Comparison of ENCODE assay signal across 15 cellular contexts in genomic region chr21:14058566-14058965, GRCh38.
DNase-seq lines count a peak whose midpoint lies in the region; ATAC-seq, FAIRE-seq and TF ChIP-seq lines count a peak whose summit lies in the region.
"Had no signal": no experiment of that assay in that cellular context is flagged by ENCODE, and none has a peak within 500 bp of the region (broad histone marks: within the 10 kb centered on the region; RNA-seq: fewer than 3 reads in every experiment).

No MANE protein-coding gene starts in this region.

- peaks cover 3% of the 10 kb centered on the region for H3K9me3 Mint-ChIP-seq in chondrocyte (ENCODE audit: low read depth)
- H3K9me3 Mint-ChIP-seq: CD8-positive, alpha-beta memory T cell had no signal

- H4K8ac ChIP-seq in IMR-90 (ENCODE audit: low read depth in 2 of 2, low read length in 2 of 2) (no peak overlapping the region), H1 (ENCODE audit: extremely low read depth, insufficient read depth, low read length) (no peak overlapping the region)

- peaks cover 0 to 37% of the 10 kb centered on the region in 2 experiments; a peak in 3 of 4 replicates for H3K79me2 ChIP-seq in H1 (ENCODE audit: control insufficient read depth in 1 of 2, insufficient read depth in 2 of 2, low read length in 2 of 2)

- H3K23me2 ChIP-seq in H1 (ENCODE audit: low read depth, low read length): no peaks in the 10 kb centered on the region

- H2BK20ac ChIP-seq in IMR-90 (ENCODE audit: low read depth, low read length) (no peak overlapping the region), H1 (ENCODE audit: low read length) (no peak overlapping the region)

- peak overlapping the region; percentile 49; the same call in 1 of the 2 replicates for H4K91ac ChIP-seq in IMR-90 (ENCODE audit: insufficient read depth, low read depth, low read length)
- no peak overlapping the region for H4K91ac ChIP-seq in H1 (replicated peaks; ENCODE audit: insufficient read length, low read length)

- TF ChIP-seq EP300 in H1 (IDR thresholded peaks at IDR 0.05; ENCODE audit: borderline replicate concordance in 1 of 2, low read depth in 2 of 2, low read length in 2 of 2): no peak

- ATAC-seq in IMR-90 (ENCODE audit: low read depth): no peak
- peak in 3 of 4 donors; percentile 14 to 49 (median 24) for ATAC-seq in right lobe of liver

- H2BK15ac ChIP-seq in IMR-90 (ENCODE audit: low read depth, low read length): no peak overlapping the region
- H2BK15ac ChIP-seq in H1 (ENCODE audit: low read length): no peak overlapping the region

- no peaks in the 10 kb centered on the region for H3K9me3 ChIP-seq in IMR-90 (ENCODE audit: control insufficient read depth, insufficient read depth, low read length)
- H3K9me3 ChIP-seq in H1 (ENCODE audit: insufficient read depth in 2 of 2, low read depth in 1 of 2, low read length in 1 of 2): no peaks in the 10 kb centered on the region
- H3K9me3 ChIP-seq in right lobe of liver: no peaks in the 10 kb centered on the region

- H3K23ac ChIP-seq in IMR-90 (ENCODE audit: low read depth, low read length) (no peak overlapping the region), H1 (ENCODE audit: insufficient read length) (no peak overlapping the region)

- no peaks in the 10 kb centered on the region for H3K4me1 Mint-ChIP-seq in chondrocyte (ENCODE audit: low read depth)
- H3K4me1 Mint-ChIP-seq: CD8-positive, alpha-beta memory T cell; H9 had no signal

- H3K14ac ChIP-seq in IMR-90 (replicated peaks; ENCODE audit: low read depth, low read length) (no peak overlapping the region), H1 (ENCODE audit: insufficient read length) (no peak overlapping the region)

- H2AFZ ChIP-seq in IMR-90 (replicated peaks; ENCODE audit: low read length, poor library complexity): no peak overlapping the region
- H2AFZ ChIP-seq in H1 (ENCODE audit: low read length): no peak overlapping the region

- peaks cover 0 to 10% of the 10 kb centered on the region in 2 experiments; a peak in 1 of 4 replicates for H3K79me1 ChIP-seq in IMR-90 (ENCODE audit: low read depth in 1 of 2, low read length in 2 of 2)
- H3K79me1 ChIP-seq in H1 (ENCODE audit: low read depth, low read length): peaks cover 11% of the 10 kb centered on the region

- H3K56ac ChIP-seq in IMR-90 (ENCODE audit: extremely low read depth, insufficient read depth, low read length) (no peak overlapping the region), H1 (replicated peaks; ENCODE audit: insufficient read length, low read depth, low read length) (no peak overlapping the region)

- WGBS in IMR-90 (ENCODE audit: extremely low coverage in 2 of 2, insufficient read length in 1 of 2), 2 experiments: no CpG with 5 or more reads among the region's 2 CpGs
- WGBS in H1 (ENCODE audit: extremely low coverage in 1 of 2, insufficient coverage in 1 of 2, insufficient read length in 1 of 2, insufficient replicate concordance in 2 of 2, low coverage in 1 of 2, low lambda C conversion rate in 2 of 2, missing lambda C conversion rate in 1 of 2), 2 experiments: 91% methylated on average over 2 of the region's 2 CpGs; no CpG with 5 or more reads in 1 of the 2 experiments
- WGBS in right lobe of liver (ENCODE audit: insufficient coverage, low coverage, low lambda C conversion rate, missing lambda C conversion rate): no CpG with 5 or more reads among the region's 2 CpGs

- H3K27ac ChIP-seq in IMR-90 (ENCODE audit: insufficient read depth, low read length) (no peak overlapping the region), H1 (ENCODE audit: low read depth, low read length) (no peak overlapping the region), right lobe of liver (no peak overlapping the region)

- no peak for DNase-seq in IMR-90
- no peak for DNase-seq in H1 (ENCODE audit: low read depth in 1 of 2, low spot score in 2 of 2)
- peak in 2 of 3 donors; percentile 42 to 46 for DNase-seq in right lobe of liver
- DNase-seq in posterior vena cava (ENCODE audit: low spot score): peak; percentile 70
- DNase-seq in NCI-H2196 (lab: John Stamatoyannopoulos, UW; ENCODE audit: unreplicated experiment): no peak
- no peak for DNase-seq in activated T-cell treated with anti-CD3 and anti-CD28 coated beads for 4 hours
- no peak for DNase-seq in chondrocyte (ENCODE audit: low spot score)
- DNase-seq: CD8-positive, alpha-beta memory T cell; DMS 273 treated with DMSO at 0.1 percent for 48 hours; NCI-H1417; NCI-H1930; NCI-H2171 treated with DMSO at 0.1 percent for 48 hours; NCI-H510A; SHP77 treated with DMSO at 0.1 percent for 48 hours had no signal

- H3K18ac ChIP-seq in IMR-90 (ENCODE audit: low read depth, low read length): no peak overlapping the region
- H3K18ac ChIP-seq in H1 (ENCODE audit: extremely low read depth, low read length): no peak overlapping the region; the same call in 1 of the 2 replicates

- peak overlapping the region; percentile 9; the same call in 1 of the 2 replicates for H2AK5ac ChIP-seq in IMR-90 (ENCODE audit: low read depth, low read length)
- no peak overlapping the region for H2AK5ac ChIP-seq in H1 (ENCODE audit: low read depth, low read length)

- H4K20me1 ChIP-seq in IMR-90 (ENCODE audit: insufficient read depth, low read length) (no peaks in the 10 kb centered on the region), H1 (replicated peaks in 1 of 2; ENCODE audit: control insufficient read depth in 1 of 2, insufficient read depth in 2 of 2, low read length in 2 of 2) (peaks cover 2 to 11% of the 10 kb centered on the region in 2 experiments)

- peak overlapping the region; percentile 50 for H2BK5ac ChIP-seq in IMR-90 (ENCODE audit: low read depth, low read length, poor library complexity, severe bottlenecking)
- H2BK5ac ChIP-seq in H1 (ENCODE audit: low read depth, low read length): 0 out of 2 replicates have a peak overlapping the region, but pooled peaks have one; percentile 60

- H2AK9ac ChIP-seq in IMR-90 (replicated peaks; ENCODE audit: low read depth, low read length, poor library complexity): no peak overlapping the region

- no peak for TF ChIP-seq CTCF in IMR-90 (conservative IDR thresholded peaks at IDR 0.05; ENCODE audit: low read depth, low read length)
- TF ChIP-seq CTCF in H1 (IDR thresholded peaks at IDR 0.05; ENCODE audit: control extremely low read depth in 1 of 3, insufficient read depth in 1 of 3, low read depth in 1 of 3, low read length in 3 of 3): no peak
- TF ChIP-seq CTCF in right lobe of liver (IDR thresholded peaks at IDR 0.05): no peak
- no peak for TF ChIP-seq CTCF in chondrocyte (IDR thresholded peaks at IDR 0.05)

- H3K27ac Mint-ChIP-seq in chondrocyte (ENCODE audit: unreplicated experiment): no peak overlapping the region
- H3K27ac Mint-ChIP-seq: CD8-positive, alpha-beta memory T cell; H9 had no signal

- TF ChIP-seq POLR2A in IMR-90 (IDR thresholded peaks at IDR 0.05; ENCODE audit: low read depth, low read length) (no peak), H1 (IDR thresholded peaks at IDR 0.05; ENCODE audit: control extremely low read depth in 1 of 2, low read depth in 2 of 2, low read length in 2 of 2) (no peak), right lobe of liver (IDR thresholded peaks at IDR 0.05) (no peak)

- no peaks in the 10 kb centered on the region for H3K27me3 ChIP-seq in IMR-90 (ENCODE audit: control insufficient read depth, insufficient read depth, low read length)
- H3K27me3 ChIP-seq in H1 (replicated peaks in 1 of 4; ENCODE audit: control insufficient read depth in 3 of 4, extremely low read depth in 1 of 4, insufficient read depth in 3 of 4, low read length in 3 of 4): no peaks in the 10 kb centered on the region
- no peaks in the 10 kb centered on the region for H3K27me3 ChIP-seq in right lobe of liver

- no peak for TF ChIP-seq RAD21 in IMR-90 (IDR thresholded peaks at IDR 0.05; ENCODE audit: low read length)
- TF ChIP-seq RAD21 in H1 (IDR thresholded peaks at IDR 0.05 in 1 of 2, conservative IDR thresholded peaks at IDR 0.05 in 1 of 2; ENCODE audit: low read depth in 2 of 2, low read length in 2 of 2): no peak

- H3K9ac ChIP-seq in IMR-90 (ENCODE audit: low read depth, low read length) (no peak overlapping the region), H1 (replicated peaks in 1 of 4; ENCODE audit: extremely low read depth in 1 of 4, low read depth in 3 of 4, low read length in 3 of 4) (no peak overlapping the region)

- no peak overlapping the region for H2BK120ac ChIP-seq in IMR-90 (ENCODE audit: low read depth, low read length)
- H2BK120ac ChIP-seq in H1 (replicated peaks; ENCODE audit: low read depth, low read length): no peak overlapping the region

- no peak for FAIRE-seq in H1 (lab: Jason Lieb, UNC)

- CTCF ChIA-PET in IMR-90 (lab: Yijun Ruan, JAX): no interaction called here
- CTCF ChIA-PET in H1 (lab: Charles Lee; ENCODE audit: partially characterized antibody): no interaction called here

- in situ Hi-C loops in IMR-90 (cut with MboI; ENCODE audit: low sequenced_read_pairs): no loop called here

- no peak overlapping the region for H3K4ac ChIP-seq in IMR-90 (ENCODE audit: low read depth, low read length)
- H3K4ac ChIP-seq in H1 (replicated peaks; ENCODE audit: insufficient read length, low read depth, low read length): no peak overlapping the region

- no peak overlapping the region for H4K5ac ChIP-seq in IMR-90 (ENCODE audit: low read depth, low read length)
- no peak overlapping the region for H4K5ac ChIP-seq in H1 (ENCODE audit: insufficient read length, low read depth, low read length)

- POLR2A ChIA-PET in IMR-90 (lab: Charles Lee; ENCODE audit: unreplicated experiment): no interaction called here
- POLR2A ChIA-PET in H1 (lab: Charles Lee; ENCODE audit: partially characterized antibody): no interaction called here

- intact Hi-C loops in IMR-90 (cut with micrococcal nuclease): loop anchor here (5.0 kb wide), 1 partner anchor 76 kb away; no protein-coding TSS in a partner anchor
- intact Hi-C loops in right lobe of liver (cut with DNase I): no loop called here
- intact Hi-C loops in posterior vena cava (cut with DNase I): no loop called here

- H2BK12ac ChIP-seq in H1 (ENCODE audit: low read depth, low read length): no peak overlapping the region

- BruUV-seq in IMR-90 (replicated peaks; lab: Mats Ljungman, UMichigan): no TSS peak

- H3K27me3 Mint-ChIP-seq in chondrocyte (ENCODE audit: low read depth): no peaks in the 10 kb centered on the region
- H3K27me3 Mint-ChIP-seq: CD8-positive, alpha-beta memory T cell had no signal

- no peak overlapping the region for H3K4me3 ChIP-seq in IMR-90 (ENCODE audit: insufficient read depth, low read depth, low read length)
- H3K4me3 ChIP-seq in H1 (ENCODE audit: extremely low read depth in 1 of 4, insufficient read depth in 2 of 4, low read depth in 3 of 4, low read length in 4 of 4): no peak overlapping the region
- H3K4me3 ChIP-seq in right lobe of liver: no peak overlapping the region

- no peak overlapping the region for H3K4me2 ChIP-seq in IMR-90 (ENCODE audit: low read depth, low read length)
- no peak overlapping the region for H3K4me2 ChIP-seq in H1 (ENCODE audit: insufficient read depth in 1 of 2, low read depth in 2 of 2, low read length in 2 of 2)

- H3K4me1 ChIP-seq in IMR-90 (ENCODE audit: control insufficient read depth, insufficient read depth, low read length) (no peaks in the 10 kb centered on the region), H1 (replicated peaks in 1 of 4; ENCODE audit: control insufficient read depth in 3 of 4, insufficient read depth in 4 of 4, low read length in 3 of 4) (no peaks in the 10 kb centered on the region; a peak in 1 of 7 replicates), right lobe of liver (no peaks in the 10 kb centered on the region)

- H3K9me1 ChIP-seq in IMR-90 (ENCODE audit: insufficient read depth, low read length): no peaks in the 10 kb centered on the region

- H3K36me3 ChIP-seq in IMR-90 (ENCODE audit: control insufficient read depth, insufficient read depth, low read length) (no peaks in the 10 kb centered on the region), H1 (ENCODE audit: control insufficient read depth in 2 of 4, insufficient read depth in 4 of 4, low read length in 3 of 4) (no peaks in the 10 kb centered on the region), right lobe of liver (no peaks in the 10 kb centered on the region)

- dilution Hi-C loops in IMR-90 (cut with HindIII; ENCODE audit: low sequenced_read_pairs, unreplicated experiment): no loop called here

- no peak overlapping the region for H3K4me3 Mint-ChIP-seq in chondrocyte (ENCODE audit: unreplicated experiment)
- H3K4me3 Mint-ChIP-seq: CD8-positive, alpha-beta memory T cell; H9 had no signal

- H3K36me3 Mint-ChIP-seq in chondrocyte (ENCODE audit: low read depth): no peaks in the 10 kb centered on the region
- H3K36me3 Mint-ChIP-seq: CD8-positive, alpha-beta memory T cell had no signal

Comparison
In these comparisons a context has a peak if more than half of its experiments do, and no peak if none do; other contexts are left out.
1. DNase-seq: peak in right lobe of liver (2 of 3) and posterior vena cava (single experiment); none in IMR-90 (single experiment), H1 (0 of 2), NCI-H2196 (single experiment), activated T-cell treated with anti-CD3 and anti-CD28 coated beads for 4 hours (single experiment) and chondrocyte (single experiment).